In the genomic region with DNA sequence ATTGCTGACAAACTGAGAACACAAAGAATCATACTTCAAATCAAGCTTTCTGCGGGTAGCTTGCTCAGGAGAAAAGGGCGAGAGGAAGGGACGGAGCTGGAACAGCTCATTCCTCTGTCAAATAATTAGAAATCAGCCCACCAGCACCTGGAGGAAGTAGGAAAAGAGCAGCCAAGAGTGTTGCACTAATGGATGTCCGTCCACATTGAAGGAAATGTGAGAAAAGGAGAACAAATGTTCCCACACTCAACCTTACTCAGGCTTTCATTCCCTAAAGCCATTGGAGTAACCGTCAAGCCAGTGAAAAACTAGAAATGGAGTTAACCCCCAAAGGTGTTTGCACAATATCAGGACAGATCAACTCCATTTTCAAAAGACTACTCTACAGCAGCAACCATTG, we compare ENCODE assay signal across 21 cellular contexts.
"Had no signal": no experiment of that assay in that cellular context is flagged by ENCODE, and none has a peak within 500 bp of the region (broad histone marks: within the 10 kb centered on the region; RNA-seq: fewer than 3 reads in every experiment).

No MANE protein-coding gene starts in this region.

- DNase-seq: activated CD4-positive, alpha-beta memory T cell treated with anti-CD3 and anti-CD28 coated beads, Interleukin-2, amount 10 ng/mL, durations not matched to agents 7 days and 5 days; activated CD4-positive, alpha-beta T cell treated with anti-CD3 and anti-CD28 coated beads for 1 hour; activated CD4-positive, alpha-beta T cell treated with anti-CD3 and anti-CD28 coated beads for 4 hours; activated CD4-positive, alpha-beta T cell treated with anti-CD3 and anti-CD28 coated beads, Interleukin-2, amount 10 ng/mL, durations not matched to agents 7 days and 5 days; activated CD4-positive, alpha-beta T cell treated with anti-CD3 and anti-CD28 coated beads, Interleukin-2, amount 50 U/mL, for 4 hours; activated CD8-positive, alpha-beta memory T cell treated with anti-CD3 and anti-CD28 coated beads, Interleukin-2, amount 50 U/mL, for 48 hours; activated effector memory CD4-positive, alpha-beta T cell treated with Interleukin-2 at 50 U/mL for 16 hours; activated gamma-delta T cell treated with Interleukin-2 at 50 U/mL for 16 hours; activated naive CD4-positive, alpha-beta T cell treated with anti-CD3 and anti-CD28 coated beads, Interleukin-2, amount 50 U/mL, for 16 hours; activated naive CD4-positive, alpha-beta T cell treated with Interleukin-2 at 50 U/mL for 16 hours; activated T-cell treated with anti-CD3 and anti-CD28 coated beads for 4 hours; activated T-cell treated with anti-CD3 and anti-CD28 coated beads, Interleukin-2, amount 50 U/mL, for 24 hours; amniotic stem cell; anterior cingulate cortex; brain microvascular endothelial cell; colonic mucosa; effector CD8-positive, alpha-beta T cell; esophagus squamous epithelium; foreskin melanocyte; heart right ventricle; T-helper 2 cell had no signal
